In genomic region chr2:235045336-235045972, GRCh38 we compare ENCODE assay signal across 11 cellular contexts.
DNase-seq lines count a peak whose midpoint lies in the region; ATAC-seq and TF ChIP-seq lines count a peak whose summit lies in the region.
"Had no signal": no experiment of that assay in that cellular context is flagged by ENCODE, and none has a peak within 500 bp of the region (broad histone marks: within the 10 kb centered on the region; RNA-seq: fewer than 3 reads in every experiment).

No MANE protein-coding gene starts in this region.

- H3K4me3 Mint-ChIP-seq in dendritic cell treated with granulocyte-macrophage colony-stimulating factor and Interleukin-4, amounts not matched to agents 40 ng/mL and 50 ng/mL, for 4 days = peak overlapping the region; percentile 30
- no peak overlapping the region for H3K4me3 Mint-ChIP-seq in CD4-positive, alpha-beta T cell

- no peaks in the 10 kb centered on the region for H3K27me3 ChIP-seq in CD4-positive, alpha-beta T cell (ENCODE audit: control insufficient read depth, insufficient read depth, low read length)
- no peaks in the 10 kb centered on the region for H3K27me3 ChIP-seq in left ventricle myocardium inferior (ENCODE audit: low read depth)

- peak overlapping the region; percentile 98 for H3K27ac Mint-ChIP-seq in dendritic cell treated with granulocyte-macrophage colony-stimulating factor and Interleukin-4, amounts not matched to agents 40 ng/mL and 50 ng/mL, for 4 days
- H3K27ac Mint-ChIP-seq in CD4-positive, alpha-beta T cell = no peak overlapping the region

- intact Hi-C loops in dendritic cell treated with granulocyte-macrophage colony-stimulating factor and Interleukin-4, amounts not matched to agents 40 ng/mL and 50 ng/mL, for 4 days (cut with micrococcal nuclease) = loop anchor here (5.0 kb wide), 1 partner anchor 93 kb away; the partner anchor contains the start of gene SH3BP4
- intact Hi-C loops in CD4-positive, alpha-beta T cell (cut with DNase I, micrococcal nuclease) = no loop called here
- intact Hi-C loops in left ventricle myocardium inferior (cut with micrococcal nuclease) = no loop called here

- ATAC-seq in GM19438 (IDR thresholded peaks at IDR 0.05; ENCODE audit: low read depth, unreplicated experiment) (peak; percentile 58), HG02840 (IDR thresholded peaks at IDR 0.05; ENCODE audit: low FRiP score, unreplicated experiment) (no peak)
- ATAC-seq in CD4-positive, alpha-beta T cell (ENCODE audit: poor library complexity) = no peak

- H3K27ac ChIP-seq in C4-2B (peak overlapping the region; percentile 99), left ventricle myocardium inferior (replicated peaks) (no peak overlapping the region)
- H3K27ac ChIP-seq in CD4-positive, alpha-beta T cell (ENCODE audit: low read depth, low read length) = no peak overlapping the region
- H3K27ac ChIP-seq: HL-60 had no signal

- peaks cover 27% of the 10 kb centered on the region for H3K36me3 ChIP-seq in left ventricle myocardium inferior

- CTCF ChIA-PET in CD4-positive, alpha-beta T cell (lab: Charles Lee) = no interaction called here

- TF ChIP-seq CTCF in C4-2B (conservative IDR thresholded peaks at IDR 0.05) (no peak), left ventricle myocardium inferior (IDR thresholded peaks at IDR 0.05; ENCODE audit: borderline replicate concordance) (no peak)
- no peak for TF ChIP-seq CTCF in CD4-positive, alpha-beta T cell (IDR thresholded peaks at IDR 0.05)

- no peak overlapping the region for H3K4me3 ChIP-seq in left ventricle myocardium inferior

- peaks cover 15% of the 10 kb centered on the region for H3K36me3 Mint-ChIP-seq in dendritic cell treated with granulocyte-macrophage colony-stimulating factor and Interleukin-4, amounts not matched to agents 40 ng/mL and 50 ng/mL, for 4 days (ENCODE audit: low read depth)
- no peaks in the 10 kb centered on the region for H3K36me3 Mint-ChIP-seq in CD4-positive, alpha-beta T cell (ENCODE audit: low read depth)

- DNase-seq in KBM-7 (peak; percentile 47), HK-2 (ENCODE audit: unreplicated experiment) (no peak), left ventricle myocardium inferior (no peak)
- DNase-seq in CD4-positive, alpha-beta T cell = no peak
- DNase-seq: effector CD4-positive, alpha-beta T cell; occipital lobe had no signal

- H3K4me1 ChIP-seq in left ventricle myocardium inferior = peaks cover 44% of the 10 kb centered on the region

- POLR2A ChIA-PET in CD4-positive, alpha-beta T cell (lab: Charles Lee) = no interaction called here

- H3K27me3 Mint-ChIP-seq in dendritic cell treated with granulocyte-macrophage colony-stimulating factor and Interleukin-4, amounts not matched to agents 40 ng/mL and 50 ng/mL, for 4 days = peaks cover 3% of the 10 kb centered on the region
- no peaks in the 10 kb centered on the region for H3K27me3 Mint-ChIP-seq in CD4-positive, alpha-beta T cell

- H3K9me3 ChIP-seq in CD4-positive, alpha-beta T cell (ENCODE audit: control insufficient read depth, low read length) = no peaks in the 10 kb centered on the region
- no peaks in the 10 kb centered on the region for H3K9me3 ChIP-seq in left ventricle myocardium inferior (replicated peaks)

- in situ Hi-C loops in KBM-7 (cut with MboI; ENCODE audit: low pct_unique_long_range_greater_than_20kb, low sequenced_read_pairs) = no loop called here

- H3K4me1 Mint-ChIP-seq in dendritic cell treated with granulocyte-macrophage colony-stimulating factor and Interleukin-4, amounts not matched to agents 40 ng/mL and 50 ng/mL, for 4 days (ENCODE audit: low read depth) = peaks cover 66% of the 10 kb centered on the region
- no peaks in the 10 kb centered on the region for H3K4me1 Mint-ChIP-seq in CD4-positive, alpha-beta T cell (ENCODE audit: low read depth)

- no peaks in the 10 kb centered on the region for H3K9me3 Mint-ChIP-seq in dendritic cell treated with granulocyte-macrophage colony-stimulating factor and Interleukin-4, amounts not matched to agents 40 ng/mL and 50 ng/mL, for 4 days
- no peaks in the 10 kb centered on the region for H3K9me3 Mint-ChIP-seq in CD4-positive, alpha-beta T cell
